23 cellular contexts compared by ENCODE assay signal in the genomic region with DNA sequence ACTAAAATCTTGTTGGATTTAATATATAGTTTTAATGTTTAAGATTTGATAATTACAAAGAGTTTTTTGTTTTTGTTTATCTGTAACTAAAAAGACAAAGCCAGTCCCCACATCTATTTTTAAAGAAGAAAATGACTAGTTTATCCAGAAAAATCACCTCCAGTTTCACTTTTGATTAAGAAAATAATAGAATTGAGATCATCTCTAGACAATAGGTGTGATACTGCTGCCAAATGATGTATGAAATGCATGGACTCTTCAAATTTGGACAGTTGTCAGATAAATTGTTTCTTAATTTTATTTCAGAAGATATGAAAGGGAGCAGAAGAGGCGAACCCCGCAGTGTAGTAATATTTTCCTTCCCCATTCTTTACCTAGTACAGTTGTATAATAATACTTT.
"Had no signal": no experiment of that assay in that cellular context is flagged by ENCODE, and none has a peak within 500 bp of the region (broad histone marks: within the 10 kb centered on the region; RNA-seq: fewer than 3 reads in every experiment).

No MANE protein-coding gene starts in this region.

- FAIRE-seq: endothelial cell of umbilical vein had no signal

- DNase-seq: colonic mucosa; effector CD8-positive, alpha-beta T cell; foreskin keratinocyte; heart left ventricle; islet precursor cell; left ventricle myocardium superior; mucosa of descending colon; naive B cell; sigmoid colon; spleen; stimulated activated CD4-positive, alpha-beta T cell treated with anti-CD3 and anti-CD28 coated beads, Interleukin-4, amount 100 ng/mL, for 4 hours; stimulated activated naive CD8-positive, alpha-beta T cell treated with anti-CD3 and anti-CD28 coated beads, Interleukin-15, Interleukin-2, amounts not matched to agents 100 U/mL and 50 U/mL, for 24 hours; substantia nigra; testis; tibial artery had no signal

- H3K4me1 ChIP-seq: colonic mucosa, parathyroid adenoma had no signal

- H3K27ac ChIP-seq: colonic mucosa, esophagus muscularis mucosa, foreskin keratinocyte, gastroesophageal sphincter, heart left ventricle, hepatocyte, parathyroid adenoma, sigmoid colon, spleen, testis, tibial artery had no signal

- H3K9ac ChIP-seq: parathyroid adenoma had no signal

- H3K9me3 ChIP-seq: colonic mucosa, esophagus muscularis mucosa, gastroesophageal sphincter, heart left ventricle, mucosa of descending colon, sigmoid colon, spleen, testis, tibial artery had no signal

- H3K27me3 ChIP-seq: colonic mucosa, esophagus muscularis mucosa, foreskin keratinocyte, gastroesophageal sphincter, heart left ventricle, hepatocyte, sigmoid colon, spleen, testis, tibial artery had no signal

- H3K4me3 ChIP-seq: colonic mucosa, esophagus muscularis mucosa, gastroesophageal sphincter, heart left ventricle, hepatocyte, lung, mucosa of descending colon, sigmoid colon, spleen, testis, tibial artery had no signal

- ATAC-seq: foreskin keratinocyte; gastroesophageal sphincter; heart left ventricle; left ventricle myocardium superior; mucosa of descending colon; natural killer cell treated with Interleukin-12 subunit alpha and Interleukin-12 subunit beta and Interleukin-15 and Interleukin-18, amount 100 ng/mL, for 72 hours; stimulated activated memory B cell treated with anti-CD40 and anti-IgM and Interleukin-4, amounts not matched to agents 10 μg/mL and 1 μg/mL and 100 μg/mL, for 72 hours; stimulated activated naive CD8-positive, alpha-beta T cell treated with anti-CD3 and anti-CD28 coated beads, Interleukin-15, Interleukin-2, amounts not matched to agents 100 U/mL and 50 U/mL, for 24 hours had no signal
